Comparison of ENCODE assay signal across 18 cellular contexts in the genomic region with DNA sequence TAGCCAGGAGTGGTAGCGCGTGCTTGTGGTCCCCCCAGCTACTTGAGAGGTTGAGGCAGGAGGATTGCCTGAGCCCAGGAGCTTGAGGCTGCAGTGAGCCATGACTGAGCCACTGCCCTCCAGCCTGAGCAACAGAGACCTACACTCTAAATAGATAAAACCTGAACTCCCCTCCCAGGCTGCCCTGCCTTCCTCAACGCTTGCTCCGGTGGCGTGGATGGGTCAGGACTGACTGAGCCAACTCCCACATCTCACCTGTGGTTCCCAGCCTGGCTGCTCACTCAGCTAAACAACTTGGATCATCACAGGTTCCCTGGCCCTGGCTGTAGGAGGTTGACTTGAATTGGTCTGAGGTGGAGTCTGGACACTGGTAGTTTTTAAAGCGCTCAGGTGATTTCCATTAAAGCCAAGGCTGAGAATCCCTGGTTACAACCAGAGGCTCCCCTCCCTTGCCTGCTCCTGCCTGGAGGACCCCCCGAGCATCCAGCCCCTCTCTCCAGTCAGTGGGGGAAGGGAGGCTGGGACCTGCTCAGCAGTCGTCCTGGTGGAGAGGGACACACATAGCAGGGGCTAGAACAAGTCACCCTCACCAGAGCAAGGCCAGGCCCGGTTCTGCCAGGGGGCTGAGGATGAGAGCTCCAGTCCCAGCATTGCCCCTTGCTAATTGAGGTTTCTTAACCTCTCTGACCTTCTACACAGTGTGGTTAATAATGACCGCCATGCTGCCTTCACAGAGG. TPM values are rescaled to one million over a fixed set of nuclear protein-coding genes. Genes with fewer than 3 reads are reported as not detected.
A peak's percentile ranks its signal among the peaks of the same experiment; 100 is the strongest.
DNase-seq lines count a peak whose midpoint lies in the region; TF ChIP-seq lines count a peak whose summit lies in the region.
"Had no signal": no experiment of that assay in that cellular context is flagged by ENCODE, and none has a peak within 500 bp of the region (broad histone marks: within the 10 kb centered on the region; RNA-seq: fewer than 3 reads in every experiment).

No MANE protein-coding gene starts in this region.

- H4K5ac ChIP-seq in H9 (ENCODE audit: insufficient read length, low read depth, low read length) = no peak overlapping the region

- no peaks in the 10 kb centered on the region for H4K20me1 ChIP-seq in H9 (ENCODE audit: control insufficient read depth, insufficient read depth, insufficient read length)

- no peak overlapping the region for H4K91ac ChIP-seq in H9 (ENCODE audit: insufficient read length, low read depth, low read length)

- no peak overlapping the region for H2BK15ac ChIP-seq in H9 (ENCODE audit: low read depth, low read length)

- no peak overlapping the region for H2BK120ac ChIP-seq in H9 (ENCODE audit: low read depth, low read length, poor library complexity, severe bottlenecking)

- H3K36me3 ChIP-seq in BE2C = no peaks in the 10 kb centered on the region
- no peaks in the 10 kb centered on the region for H3K36me3 ChIP-seq in brain microvascular endothelial cell (replicated peaks)
- no peaks in the 10 kb centered on the region for H3K36me3 ChIP-seq in thyroid gland
- H3K36me3 ChIP-seq: ascending aorta, sigmoid colon had no signal

- no peaks in the 10 kb centered on the region for H3K79me1 ChIP-seq in H9 (ENCODE audit: insufficient read depth, low read depth, low read length, poor library complexity, severe bottlenecking)

- H2AK5ac ChIP-seq in H9 (ENCODE audit: insufficient read length, low read length) = no peak overlapping the region

- in situ Hi-C loops in brain microvascular endothelial cell (cut with HindIII; ENCODE audit: low pct_ligation_motif_present, low sequenced_read_pairs) = no loop called here

- H3K27ac ChIP-seq in H9 (ENCODE audit: insufficient read length, low read depth, low read length) (no peak overlapping the region), brain microvascular endothelial cell (no peak overlapping the region), thyroid gland (no peak overlapping the region)
- H3K27ac ChIP-seq: ascending aorta, sigmoid colon, testis had no signal

- no CpG with 5 or more reads among the region's 10 CpGs for WGBS in H9 (ENCODE audit: extremely low coverage, insufficient read length, low lambda C conversion rate)
- WGBS in thyroid gland, 2 donors = 74 to 83% methylated on average over 8 to 10 of the region's 10 CpGs

- no peak overlapping the region for H3T11ph ChIP-seq in H9 (ENCODE audit: low read length)

- H2BK20ac ChIP-seq in H9 (ENCODE audit: low read depth, low read length, poor library complexity, severe bottlenecking) = no peak overlapping the region

- no peaks in the 10 kb centered on the region for H3K23me2 ChIP-seq in H9 (ENCODE audit: insufficient read length, low read depth, low read length, poor library complexity, severe bottlenecking)

- no peak overlapping the region for H3K18ac ChIP-seq in H9 (ENCODE audit: insufficient read length, low read depth, low read length)

- H2BK5ac ChIP-seq in H9 (ENCODE audit: insufficient read length, low read length) = no peak overlapping the region

- peak; percentile 32; the same call in 1 of the 2 replicates for TF ChIP-seq CTCF in BE2C (IDR thresholded peaks at IDR 0.05; ENCODE audit: low read depth, low read length)
- TF ChIP-seq CTCF in H9 (conservative IDR thresholded peaks at IDR 0.05) = peak; percentile 53
- TF ChIP-seq CTCF in brain microvascular endothelial cell (IDR thresholded peaks at IDR 0.05; ENCODE audit: low read depth, low read length, missing control alignments) = peak; percentile 56
- TF ChIP-seq CTCF in thyroid gland (IDR thresholded peaks at IDR 0.05) = no peak

- peaks cover 19 to 35% of the 10 kb centered on the region in 2 experiments for H3K4me1 Mint-ChIP-seq in H9

- H3K4me2 ChIP-seq in H9 (ENCODE audit: insufficient read depth, insufficient read length, low read length) = no peak overlapping the region

- no peaks in the 10 kb centered on the region for H3K27me3 ChIP-seq in BE2C
- H3K27me3 ChIP-seq in H9 (ENCODE audit: insufficient read depth, low read length) = no peaks in the 10 kb centered on the region
- no peaks in the 10 kb centered on the region for H3K27me3 ChIP-seq in brain microvascular endothelial cell (replicated peaks)
- H3K27me3 ChIP-seq in thyroid gland = no peaks in the 10 kb centered on the region
- H3K27me3 ChIP-seq: ascending aorta, sigmoid colon, testis had no signal

- no peak overlapping the region for H3K4ac ChIP-seq in H9 (ENCODE audit: low read depth, low read length)

- no peak overlapping the region for H2BK12ac ChIP-seq in H9 (ENCODE audit: insufficient read length, low read depth, low read length)

- H3K23ac ChIP-seq in H9 (ENCODE audit: insufficient read length, low read depth, low read length) = no peak overlapping the region

- no peaks in the 10 kb centered on the region; a peak in 1 of 5 replicates for H3K9me3 Mint-ChIP-seq in H9
- H3K9me3 Mint-ChIP-seq: activated naive CD4-positive, alpha-beta T cell treated with anti-CD3 and anti-CD28 coated beads for 36 hours; T-helper 2 cell treated with Interferon-gamma antibody and Interleukin-4, amounts not matched to agents 5 μg/mL and 100 μg/mL, for 36 hours had no signal

- no peaks in the 10 kb centered on the region; the same call in none of the 2 replicates for H3K27me3 Mint-ChIP-seq in H9 (ENCODE audit: low read depth)

- H3K36me3 Mint-ChIP-seq in H9 (ENCODE audit: insufficient read depth in 1 of 3, low read depth in 3 of 3) = no peaks in the 10 kb centered on the region

- H3K4me1 ChIP-seq in BE2C = no peaks in the 10 kb centered on the region
- no peaks in the 10 kb centered on the region for H3K4me1 ChIP-seq in H9 (ENCODE audit: insufficient read depth, low read length)
- peaks cover 0 to 4% of the 10 kb centered on the region in 2 donors for H3K4me1 ChIP-seq in thyroid gland

- peak overlapping the region in 1 of 3 experiments; percentile 93; a peak in 3 of 7 replicates for H3K27ac Mint-ChIP-seq in H9
- H3K27ac Mint-ChIP-seq: activated CD4-positive, alpha-beta T cell treated with anti-CD3 and anti-CD28 coated beads for 36 hours; activated naive CD4-positive, alpha-beta T cell treated with anti-CD3 and anti-CD28 coated beads for 36 hours; T-helper 2 cell treated with Interferon-gamma antibody and Interleukin-4, amounts not matched to agents 5 μg/mL and 100 μg/mL, for 36 hours had no signal

- H4K8ac ChIP-seq in H9 (replicated peaks; ENCODE audit: insufficient read length, low read depth, low read length) = no peak overlapping the region

- no peak overlapping the region for H3K56ac ChIP-seq in H9 (ENCODE audit: insufficient read length, low read depth, low read length)

- no peak overlapping the region for H3K9ac ChIP-seq in H9 (ENCODE audit: extremely low read depth, insufficient read length, low read length)

- H3K14ac ChIP-seq in H9 (ENCODE audit: insufficient read depth, low read length) = no peak overlapping the region

- DNase-seq in BE2C = no peak
- DNase-seq in H9 = peak; percentile 56
- no peak for DNase-seq in brain microvascular endothelial cell
- peak; percentile 48 for DNase-seq in left kidney (ENCODE audit: low read depth, low spot score)
- no peak for DNase-seq in iPS-NIHi7 (ENCODE audit: extremely low spot score)
- no peak for DNase-seq in cerebellar cortex (ENCODE audit: low spot score)
- DNase-seq in thyroid gland = no peak
- DNase-seq in activated naive CD4-positive, alpha-beta T cell (lab: John Stamatoyannopoulos, UW) = no peak
- DNase-seq: activated CD4-positive, alpha-beta T cell treated with anti-CD3 and anti-CD28 coated beads for 36 hours; activated CD8-positive, alpha-beta memory T cell treated with anti-CD3 and anti-CD28 coated beads, Interleukin-2, amount 50 U/mL, for 48 hours; activated naive CD4-positive, alpha-beta T cell treated with anti-CD3 and anti-CD28 coated beads for 36 hours; NCI-H1436; occipital lobe; SHP77 treated with DMSO at 0.1 percent for 48 hours; sigmoid colon; testis had no signal

- H2AFZ ChIP-seq in H9 (ENCODE audit: low read length) = no peak overlapping the region

- no peak overlapping the region for H3K4me3 Mint-ChIP-seq in H9
- H3K4me3 Mint-ChIP-seq: activated CD4-positive, alpha-beta T cell treated with anti-CD3 and anti-CD28 coated beads for 36 hours; activated naive CD4-positive, alpha-beta T cell treated with anti-CD3 and anti-CD28 coated beads for 36 hours; T-helper 2 cell treated with Interferon-gamma antibody and Interleukin-4, amounts not matched to agents 5 μg/mL and 100 μg/mL, for 36 hours had no signal

- no peak overlapping the region for H3K4me3 ChIP-seq in BE2C (ENCODE audit: low read depth, low read length)
- no peak overlapping the region for H3K4me3 ChIP-seq in brain microvascular endothelial cell (ENCODE audit: low read depth, low read length)
- no peak overlapping the region for H3K4me3 ChIP-seq in thyroid gland (replicated peaks in 1 of 3)
- H3K4me3 ChIP-seq: ascending aorta, sigmoid colon, testis had no signal

- no peak for TF ChIP-seq POLR2A in thyroid gland (IDR thresholded peaks at IDR 0.05)

- H3K9me3 ChIP-seq in BE2C (no peaks in the 10 kb centered on the region), H9 (ENCODE audit: control insufficient read depth, low read depth, low read length) (no peaks in the 10 kb centered on the region), thyroid gland (no peaks in the 10 kb centered on the region)
- H3K9me3 ChIP-seq: ascending aorta, sigmoid colon, testis had no signal

- H3K79me2 ChIP-seq in H9 (ENCODE audit: insufficient read depth, low read length) = no peaks in the 10 kb centered on the region

- intact Hi-C loops in thyroid gland (cut with DNase I) = no loop called here

RNA-seq across cellular contexts. Expression of gene TAF1B, which starts 47.0 kb away (rescaled TPM):
- polyA plus RNA-seq in BE2C (2012; ENCODE audit: insufficient read depth, insufficient read length, low read depth) = 8.5 TPM
- total RNA-seq in H9 (2021) = 29.9 and 31.9 TPM in 2 replicates
- total RNA-seq in thyroid gland = 10 to 100 TPM; 18.6 to 33.9 (median 25.8) TPM

Comparison
In these comparisons a context has a peak if more than half of its experiments do, and no peak if none do; other contexts are left out.
1. DNase-seq: peak in H9 (single experiment) and left kidney (single experiment); none in BE2C (single experiment), brain microvascular endothelial cell (single experiment), iPS-NIHi7 (single experiment), cerebellar cortex (single experiment), thyroid gland (0 of 2) and activated naive CD4-positive, alpha-beta T cell (0 of 4).
2. CTCF ChIP-seq: peak in BE2C (single experiment), H9 (single experiment) and brain microvascular endothelial cell (single experiment); none in thyroid gland (0 of 6).